1 cellular context compared by ENCODE assay signal in genomic region chr6:143432588-143432987, GRCh38.
TF ChIP-seq lines count a peak whose summit lies in the region.

No MANE protein-coding gene starts in this region.

TF ChIP-seq in HepG2, 621 proteins besides CTCF, POLR2A, EP300 and RAD21 (continued from another document and continues in another):
- TF ChIP-seq ZNF609 (CRISPR knock-in tag; IDR thresholded peaks at IDR 0.05; ENCODE audit: borderline replicate concordance) = peak; percentile 62; the same call in 1 of the 2 replicates
- TF ChIP-seq CREB1 (IDR thresholded peaks at IDR 0.05) = no peak
- TF ChIP-seq CREB1 (CRISPR knock-in tag; IDR thresholded peaks at IDR 0.05) = 0 out of 2 replicates have a peak, but pooled peaks have one; percentile 54
- no peak for TF ChIP-seq ZXDC (CRISPR knock-in tag; IDR thresholded peaks at IDR 0.05)
- 0 out of 2 replicates have a peak, but pooled peaks have one; percentile 45 for TF ChIP-seq ZFP82 (CRISPR knock-in tag; IDR thresholded peaks at IDR 0.05; ENCODE audit: borderline replicate concordance)
- peak; percentile 52; the same call in 1 of the 2 replicates for TF ChIP-seq MIER3 (CRISPR knock-in tag; IDR thresholded peaks at IDR 0.05; ENCODE audit: borderline replicate concordance)
- TF ChIP-seq ARID4A (CRISPR knock-in tag; IDR thresholded peaks at IDR 0.05; ENCODE audit: borderline replicate concordance) = peak; percentile 33; the same call in 1 of the 2 replicates
- no peak for TF ChIP-seq ZBTB10 (CRISPR knock-in tag; IDR thresholded peaks at IDR 0.05; ENCODE audit: borderline replicate concordance)
- no peak for TF ChIP-seq LCORL (IDR thresholded peaks at IDR 0.05)
- peak; percentile 58 for TF ChIP-seq LCORL (CRISPR knock-in tag; IDR thresholded peaks at IDR 0.05)
- peak; percentile 73 for TF ChIP-seq ONECUT2 (CRISPR knock-in tag; IDR thresholded peaks at IDR 0.05)
- TF ChIP-seq BRF2 (CRISPR knock-in tag; IDR thresholded peaks at IDR 0.05) = 0 out of 2 replicates have a peak, but pooled peaks have one; percentile 44
- no peak for TF ChIP-seq ZNF790 (CRISPR knock-in tag; IDR thresholded peaks at IDR 0.05; ENCODE audit: borderline replicate concordance)
- peak; percentile 39 for TF ChIP-seq TEAD3 (CRISPR knock-in tag; optimal IDR thresholded peaks at IDR 0.05; ENCODE audit: borderline replicate concordance)
- peak; percentile 91 for TF ChIP-seq SIX4 (CRISPR knock-in tag; IDR thresholded peaks at IDR 0.05)
- peak; percentile 55; the same call in 1 of the 2 replicates for TF ChIP-seq HNF4G (IDR thresholded peaks at IDR 0.05; ENCODE audit: borderline replicate concordance, low read depth, low read length)
- TF ChIP-seq HNF4G (CRISPR knock-in tag; IDR thresholded peaks at IDR 0.05; ENCODE audit: borderline replicate concordance, low read depth) = no peak
- TF ChIP-seq FOXJ3 (CRISPR knock-in tag; IDR thresholded peaks at IDR 0.05; ENCODE audit: borderline replicate concordance) = peak; percentile 62; the same call in 1 of the 2 replicates
- peak; percentile 70 for TF ChIP-seq KDM6A (CRISPR knock-in tag; IDR thresholded peaks at IDR 0.05; ENCODE audit: low read depth)
- peak; percentile 27; the same call in 1 of the 2 replicates for TF ChIP-seq KMT2A (CRISPR knock-in tag; IDR thresholded peaks at IDR 0.05)
- TF ChIP-seq PAXIP1 (CRISPR knock-in tag; conservative IDR thresholded peaks at IDR 0.05) = peak; percentile 94
- peak; percentile 22; the same call in 1 of the 2 replicates for TF ChIP-seq ZKSCAN8 (CRISPR knock-in tag; IDR thresholded peaks at IDR 0.05; ENCODE audit: borderline replicate concordance)
- TF ChIP-seq FOXO1 (CRISPR knock-in tag; IDR thresholded peaks at IDR 0.05) = 0 out of 2 replicates have a peak, but pooled peaks have one; percentile 8
- 0 out of 2 replicates have a peak, but pooled peaks have one; percentile 30 for TF ChIP-seq GATAD1 (CRISPR knock-in tag; IDR thresholded peaks at IDR 0.05)
- no peak for TF ChIP-seq SOX13 (IDR thresholded peaks at IDR 0.05)
- peak in 1 of 2 experiments; percentile 67; a peak in 2 of 4 replicates for TF ChIP-seq SOX13 (CRISPR knock-in tag; conservative IDR thresholded peaks at IDR 0.05 in 1 of 2, IDR thresholded peaks at IDR 0.05 in 1 of 2)
- peak; percentile 73; the same call in 1 of the 2 replicates for TF ChIP-seq CEBPB (IDR thresholded peaks at IDR 0.05; ENCODE audit: borderline replicate concordance, low read depth, low read length)
- no peak for TF ChIP-seq ELK4 (CRISPR knock-in tag; IDR thresholded peaks at IDR 0.05; ENCODE audit: borderline replicate concordance)
- no peak for TF ChIP-seq FOXA1 (IDR thresholded peaks at IDR 0.05)
- peak; percentile 68 for TF ChIP-seq FOXA1 (CRISPR knock-in tag; IDR thresholded peaks at IDR 0.05)
- TF ChIP-seq ELF3 (CRISPR knock-in tag; IDR thresholded peaks at IDR 0.05) = 0 out of 2 replicates have a peak, but pooled peaks have one; percentile 23
- 0 out of 2 replicates have a peak, but pooled peaks have one; percentile 26 for TF ChIP-seq POGK (CRISPR knock-in tag; conservative IDR thresholded peaks at IDR 0.05)
- 0 out of 2 replicates have a peak, but pooled peaks have one; percentile 41 for TF ChIP-seq KAT8 (CRISPR knock-in tag; IDR thresholded peaks at IDR 0.05)
- TF ChIP-seq SMAD3 (CRISPR knock-in tag; IDR thresholded peaks at IDR 0.05) = 0 out of 2 replicates have a peak, but pooled peaks have one; percentile 26
